2 cellular contexts compared by ENCODE assay signal in the genomic region with DNA sequence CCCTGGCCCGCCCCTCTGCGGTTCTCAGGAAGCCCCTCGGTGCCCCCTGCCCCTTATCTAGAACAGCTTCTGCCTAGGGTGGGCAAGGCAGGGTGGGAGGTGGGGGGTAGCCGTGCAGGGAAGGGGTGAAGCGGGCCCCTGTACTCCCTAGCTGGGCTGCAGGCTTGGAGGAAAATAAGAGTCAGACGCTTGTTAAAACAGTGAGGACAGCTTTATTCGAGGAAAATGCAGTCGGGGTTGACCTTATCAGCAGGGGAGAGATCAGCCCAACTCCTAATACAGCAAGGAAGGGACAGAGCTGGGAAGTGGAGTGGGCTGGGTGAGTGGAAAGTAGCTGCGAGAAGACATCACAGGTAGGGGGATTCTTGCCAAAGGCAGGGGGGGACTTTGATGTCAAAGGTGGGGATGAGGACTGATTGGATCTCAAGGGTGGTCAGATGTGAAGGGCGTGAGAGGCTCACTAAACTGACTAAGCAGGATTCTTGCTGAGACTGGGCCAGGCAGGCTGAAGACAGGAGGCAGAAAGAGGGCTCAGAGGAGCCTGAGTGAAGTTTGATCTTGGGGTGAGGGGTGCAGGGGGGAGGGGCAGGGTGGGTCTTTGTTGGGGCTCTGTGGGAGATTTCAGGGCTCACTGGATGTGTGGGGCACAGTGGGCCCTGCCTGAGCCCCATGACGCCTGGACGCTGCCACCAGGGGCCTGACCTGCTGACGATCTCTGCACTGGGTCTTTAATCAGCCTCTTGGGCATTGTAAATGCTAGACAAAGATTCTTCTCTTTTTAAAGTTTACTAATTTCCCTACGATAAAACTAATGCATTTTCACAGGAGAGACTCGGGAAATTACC.
A peak's percentile ranks its signal among the peaks of the same experiment; 100 is the strongest.
TF ChIP-seq lines count a peak whose summit lies in the region.

No MANE protein-coding gene starts in this region.

TF ChIP-seq in A549, 52 proteins besides CTCF, POLR2A, EP300 and RAD21 (continued from another document):
- TF ChIP-seq MAZ (IDR thresholded peaks at IDR 0.05; ENCODE audit: borderline replicate concordance, low read depth, low read length) (no peak), TP53 (CRISPR knock-in tag; IDR thresholded peaks at IDR 0.05) (no peak), ZFP36 (IDR thresholded peaks at IDR 0.05; ENCODE audit: borderline replicate concordance, partially characterized antibody) (no peak), GATA3 (IDR thresholded peaks at IDR 0.05; ENCODE audit: borderline replicate concordance) (no peak), MYC (IDR thresholded peaks at IDR 0.05; ENCODE audit: borderline replicate concordance, low read length) (no peak), FOSB (CRISPR knock-in tag; IDR thresholded peaks at IDR 0.05) (no peak), EHMT2 (IDR thresholded peaks at IDR 0.05; ENCODE audit: low read depth) (no peak), RCOR1 (IDR thresholded peaks at IDR 0.05; ENCODE audit: low read depth, low read length) (no peak), SMC3 (IDR thresholded peaks at IDR 0.05) (no peak)
- TF ChIP-seq, protein P1, sequence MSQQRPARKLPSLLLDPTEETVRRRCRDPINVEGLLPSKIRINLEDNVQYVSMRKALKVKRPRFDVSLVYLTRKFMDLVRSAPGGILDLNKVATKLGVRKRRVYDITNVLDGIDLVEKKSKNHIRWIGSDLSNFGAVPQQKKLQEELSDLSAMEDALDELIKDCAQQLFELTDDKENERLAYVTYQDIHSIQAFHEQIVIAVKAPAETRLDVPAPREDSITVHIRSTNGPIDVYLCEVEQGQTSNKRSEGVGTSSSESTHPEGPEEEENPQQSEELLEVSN (IDR thresholded peaks at IDR 0.05; ENCODE audit: borderline replicate concordance, low read depth): no peak

TF ChIP-seq in HEK293, 187 proteins besides CTCF, POLR2A, EP300 and RAD21 (continued from another document):
- TF ChIP-seq, protein P2, sequence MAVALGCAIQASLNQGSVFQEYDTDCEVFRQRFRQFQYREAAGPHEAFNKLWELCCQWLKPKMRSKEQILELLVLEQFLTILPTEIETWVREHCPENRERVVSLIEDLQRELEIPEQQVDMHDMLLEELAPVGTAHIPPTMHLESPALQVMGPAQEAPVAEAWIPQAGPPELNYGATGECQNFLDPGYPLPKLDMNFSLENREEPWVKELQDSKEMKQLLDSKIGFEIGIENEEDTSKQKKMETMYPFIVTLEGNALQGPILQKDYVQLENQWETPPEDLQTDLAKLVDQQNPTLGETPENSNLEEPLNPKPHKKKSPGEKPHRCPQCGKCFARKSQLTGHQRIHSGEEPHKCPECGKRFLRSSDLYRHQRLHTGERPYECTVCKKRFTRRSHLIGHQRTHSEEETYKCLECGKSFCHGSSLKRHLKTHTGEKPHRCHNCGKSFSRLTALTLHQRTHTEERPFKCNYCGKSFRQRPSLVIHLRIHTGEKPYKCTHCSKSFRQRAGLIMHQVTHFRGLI (tag by site-specific recombination; IDR thresholded peaks at IDR 0.05): peak; percentile 92
- TF ChIP-seq ZNF600 (tag by site-specific recombination; IDR thresholded peaks at IDR 0.05) (no peak), ZSCAN16 (tag by site-specific recombination; IDR thresholded peaks at IDR 0.05) (peak; percentile 94), ZIC2 (tag by site-specific recombination; IDR thresholded peaks at IDR 0.05) (peak; percentile 38; the same call in 1 of the 2 replicates), ZNF292 (tag by site-specific recombination; IDR thresholded peaks at IDR 0.05; ENCODE audit: borderline replicate concordance, low read depth) (no peak), MEIS1 (CRISPR knock-in tag; IDR thresholded peaks at IDR 0.05; ENCODE audit: borderline replicate concordance) (no peak), ZBTB8A (tag by site-specific recombination; IDR thresholded peaks at IDR 0.05) (0 out of 2 replicates have a peak, but pooled peaks have one; percentile 7), ZNF311 (tag by site-specific recombination; IDR thresholded peaks at IDR 0.05; ENCODE audit: borderline replicate concordance) (no peak)
- TF ChIP-seq, protein P3, sequence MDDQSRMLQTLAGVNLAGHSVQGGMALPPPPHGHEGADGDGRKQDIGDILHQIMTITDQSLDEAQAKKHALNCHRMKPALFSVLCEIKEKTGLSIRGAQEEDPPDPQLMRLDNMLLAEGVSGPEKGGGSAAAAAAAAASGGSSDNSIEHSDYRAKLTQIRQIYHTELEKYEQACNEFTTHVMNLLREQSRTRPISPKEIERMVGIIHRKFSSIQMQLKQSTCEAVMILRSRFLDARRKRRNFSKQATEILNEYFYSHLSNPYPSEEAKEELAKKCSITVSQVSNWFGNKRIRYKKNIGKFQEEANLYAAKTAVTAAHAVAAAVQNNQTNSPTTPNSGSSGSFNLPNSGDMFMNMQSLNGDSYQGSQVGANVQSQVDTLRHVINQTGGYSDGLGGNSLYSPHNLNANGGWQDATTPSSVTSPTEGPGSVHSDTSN (CRISPR knock-in tag; IDR thresholded peaks at IDR 0.05): no peak
TF ChIP-seq in HEK293: peak in this region for 4.
